In the genomic region with DNA sequence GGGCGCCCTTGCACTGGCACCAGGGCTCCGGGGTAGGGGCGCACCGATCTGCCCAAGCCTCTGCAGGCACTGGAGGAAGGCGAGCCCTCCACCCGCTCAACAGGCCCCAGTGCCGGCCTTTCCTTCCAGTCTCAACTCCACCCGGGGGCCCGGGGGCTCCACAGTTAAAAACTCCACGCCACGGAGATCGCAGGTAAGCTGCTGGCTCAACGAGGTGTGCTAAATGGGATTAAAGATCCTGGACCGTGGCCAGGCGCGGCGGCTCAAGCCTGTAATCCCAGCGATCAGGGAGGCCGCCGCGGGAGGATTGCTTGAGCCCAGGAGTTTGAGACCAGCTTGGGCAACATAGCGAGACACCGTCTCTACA, we compare ENCODE assay signal across 8 cellular contexts. TPM values are rescaled to one million over a fixed set of nuclear protein-coding genes. Genes with fewer than 3 reads are reported as not detected.
DNase-seq lines count a peak whose midpoint lies in the region; ATAC-seq and TF ChIP-seq lines count a peak whose summit lies in the region.

No MANE protein-coding gene starts in this region.

- TF ChIP-seq POLR2A in breast epithelium (IDR thresholded peaks at IDR 0.05) = no peak

- H3K36me3 ChIP-seq in cardiac muscle cell = peaks cover 7% of the 10 kb centered on the region
- H3K36me3 ChIP-seq in breast epithelium = no peaks in the 10 kb centered on the region
- H3K36me3 ChIP-seq in mesodermal cell (ENCODE audit: control insufficient read depth, insufficient read depth, low read length) = peaks cover 26% of the 10 kb centered on the region
- peaks cover 16% of the 10 kb centered on the region for H3K36me3 ChIP-seq in upper lobe of right lung

- DNase-seq in cardiac muscle cell (ENCODE audit: low read depth in 1 of 2, low spot score in 1 of 2) (no peak), cardiac septum (ENCODE audit: low spot score) (no peak), breast epithelium (ENCODE audit: low spot score in 2 of 2) (no peak), upper lobe of right lung (no peak), HUDEP-2 (lab: John Stamatoyannopoulos, UW; ENCODE audit: unreplicated experiment in 76 of 76) (no peak), hepatic stellate cell (ENCODE audit: low spot score) (no peak)

- WGBS in mesodermal cell (ENCODE audit: insufficient coverage in 2 of 2), 2 experiments = 91% methylated on average over 19 to 23 of the region's 23 CpGs

- H3K27me3 ChIP-seq in cardiac muscle cell (no peaks in the 10 kb centered on the region), breast epithelium (no peaks in the 10 kb centered on the region), upper lobe of right lung (no peaks in the 10 kb centered on the region)

- H3K4me1 ChIP-seq in cardiac muscle cell (ENCODE audit: low read depth) = peaks cover 7% of the 10 kb centered on the region
- H3K4me1 ChIP-seq in breast epithelium = peaks cover 0 to 6% of the 10 kb centered on the region in 2 donors
- peaks cover 6% of the 10 kb centered on the region for H3K4me1 ChIP-seq in mesodermal cell (ENCODE audit: control insufficient read depth, insufficient read depth, low read length, poor library complexity, severe bottlenecking)
- H3K4me1 ChIP-seq in upper lobe of right lung = peaks cover 21% of the 10 kb centered on the region

- no peaks in the 10 kb centered on the region for H3K9me3 ChIP-seq in cardiac muscle cell (ENCODE audit: low read depth)
- H3K9me3 ChIP-seq in breast epithelium = no peaks in the 10 kb centered on the region
- H3K9me3 ChIP-seq in mesodermal cell (ENCODE audit: control insufficient read depth, low read length) = no peaks in the 10 kb centered on the region
- no peaks in the 10 kb centered on the region for H3K9me3 ChIP-seq in upper lobe of right lung

- TF ChIP-seq CTCF in cardiac muscle cell (IDR thresholded peaks at IDR 0.05; ENCODE audit: low read depth, low read length) = no peak
- no peak for TF ChIP-seq CTCF in breast epithelium (IDR thresholded peaks at IDR 0.05)
- no peak for TF ChIP-seq CTCF in upper lobe of right lung (IDR thresholded peaks at IDR 0.05)

- H3K27ac ChIP-seq in cardiac muscle cell (peak overlapping the region; percentile 91), breast epithelium (peak overlapping the region; percentile 86 to 93), mesodermal cell (ENCODE audit: low read depth, low read length, severe bottlenecking) (peak overlapping the region; percentile 84), upper lobe of right lung (peak overlapping the region; percentile 90)

- no peak overlapping the region for H3K4me3 ChIP-seq in cardiac muscle cell
- H3K4me3 ChIP-seq in breast epithelium = peak overlapping the region; percentile 82 to 99 (median 84)
- no peak overlapping the region for H3K4me3 ChIP-seq in mesodermal cell (ENCODE audit: extremely low read depth, insufficient read depth, low read length, poor library complexity, severe bottlenecking)
- H3K4me3 ChIP-seq in upper lobe of right lung = peak overlapping the region; percentile 99

- ATAC-seq in upper lobe of right lung (no peak), HG02623 (IDR thresholded peaks at IDR 0.05; ENCODE audit: unreplicated experiment) (no peak)

- intact Hi-C loops in cardiac septum (cut with DNase I) = loop anchor here (2.0 kb wide), 1 partner anchor 130 kb away; a partner anchor contains a TSS
- intact Hi-C loops in breast epithelium (cut with DNase I; ENCODE audit: low total_unique reads) = no loop called here
- intact Hi-C loops in upper lobe of right lung (cut with DNase I) = no loop called here

RNA-seq across cellular contexts. Expression of a gene that starts 0.5 kb away (rescaled TPM):
- total RNA-seq in cardiac muscle cell = 1.2 and 3.6 TPM in 2 replicates
- 0.22 and 1.8 TPM in 2 replicates for polyA plus RNA-seq in cardiac muscle cell
- total RNA-seq in cardiac septum = not detected
- 1 to 10 TPM in 2 of 3 donors, under 1 TPM in 1; 0.32 to 1.8 (median 1.3) TPM for total RNA-seq in breast epithelium
- 0.48 TPM for polyA plus RNA-seq in mesodermal cell (2013, experiment 1 of 2)
- polyA plus RNA-seq in mesodermal cell (2013, experiment 2 of 2) = 0.35 TPM
- 0.41 TPM for total RNA-seq in upper lobe of right lung

RNA-seq across cellular contexts. Expression of a gene that starts 0.6 kb away (rescaled TPM):
- total RNA-seq in cardiac muscle cell (16.9 and 25.5 TPM in 2 replicates), cardiac septum (8.7 TPM), breast epithelium (10 to 100 TPM; 17.1 to 22.6 (median 22.1) TPM), upper lobe of right lung (18.4 TPM)
- polyA plus RNA-seq in cardiac muscle cell = 13.6 and 14.8 TPM in 2 replicates
- 27.5 TPM for polyA plus RNA-seq in mesodermal cell (2013, experiment 1 of 2)
- polyA plus RNA-seq in mesodermal cell (2013, experiment 2 of 2) = 24.2 TPM

Comparison
In these comparisons a context has a peak if more than half of its experiments do, and no peak if none do; other contexts are left out.
1. H3K4me3 ChIP-seq: peak in breast epithelium (3 of 3) and upper lobe of right lung (single experiment); none in cardiac muscle cell (single experiment) and mesodermal cell (single experiment).
2. Peak in every context shown above with its lines, with median percentiles within 50 percentile points of each other: H3K27ac ChIP-seq.